In the genomic region with DNA sequence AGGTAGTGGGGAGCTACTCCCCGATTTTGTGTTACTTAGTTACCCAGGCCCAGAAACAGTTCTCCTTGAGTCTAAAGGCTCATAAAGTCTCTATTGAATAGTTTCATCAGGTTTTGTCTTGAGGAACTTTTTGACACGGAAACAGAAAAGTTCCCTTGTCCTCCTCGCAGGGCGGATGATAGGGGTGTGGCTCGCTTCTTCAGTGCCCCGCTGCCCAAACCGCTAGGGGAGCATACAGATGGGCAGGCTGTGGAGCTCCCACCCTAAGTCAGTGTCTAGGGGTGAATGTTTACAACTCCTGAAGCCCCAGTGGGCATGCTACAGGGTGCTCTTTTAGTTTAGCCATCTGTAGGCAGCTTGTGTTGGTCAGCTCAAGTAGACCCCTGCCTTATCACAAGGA, we compare ENCODE assay signal across 24 cellular contexts. TPM values are rescaled to one million over a fixed set of nuclear protein-coding genes. Genes with fewer than 3 reads are reported as not detected.
DNase-seq lines count a peak whose midpoint lies in the region; ATAC-seq and TF ChIP-seq lines count a peak whose summit lies in the region.
"Had no signal": no experiment of that assay in that cellular context is flagged by ENCODE, and none has a peak within 500 bp of the region (broad histone marks: within the 10 kb centered on the region; RNA-seq: fewer than 3 reads in every experiment).

No MANE protein-coding gene starts in this region.

- TF ChIP-seq POLR2A in upper lobe of left lung (IDR thresholded peaks at IDR 0.05), result no peak

- peak overlapping the region; percentile 27 for H3K4me3 ChIP-seq in lower lobe of right lung
- no peak overlapping the region for H3K4me3 ChIP-seq in upper lobe of left lung
- H3K4me3 ChIP-seq: GM12878, GM23338, HAP-1, SK-N-MC had no signal

- 75 to 84% methylated on average over 7 of the region's 7 CpGs for WGBS in upper lobe of left lung, 2 donors

- H3K4me3 Mint-ChIP-seq in stimulated activated naive B cell treated with anti-CD40 and anti-IgM and Interleukin-4, amounts not matched to agents 10 μg/mL and 1 μg/mL and 100 μg/mL, for 72 hours, result no peak overlapping the region
- no peak overlapping the region for H3K4me3 Mint-ChIP-seq in nephron progenitor cell
- no peak overlapping the region for H3K4me3 Mint-ChIP-seq in osteocyte (ENCODE audit: unreplicated experiment)
- H3K4me3 Mint-ChIP-seq: B cell; CD4-positive, alpha-beta T cell; GM23338 had no signal

- H3K4me1 Mint-ChIP-seq in stimulated activated naive B cell treated with anti-CD40 and anti-IgM and Interleukin-4, amounts not matched to agents 10 μg/mL and 1 μg/mL and 100 μg/mL, for 72 hours, result no peaks in the 10 kb centered on the region
- H3K4me1 Mint-ChIP-seq in nephron progenitor cell (no peaks in the 10 kb centered on the region), osteocyte (ENCODE audit: unreplicated experiment) (no peaks in the 10 kb centered on the region)
- H3K4me1 Mint-ChIP-seq: B cell had no signal

- peak in 1 of 2 donors; percentile 60 for ATAC-seq in lower lobe of right lung
- ATAC-seq in upper lobe of left lung (ENCODE audit: low FRiP score in 2 of 2), result peak; percentile 34 to 58
- ATAC-seq in stimulated activated naive B cell treated with anti-CD40 and anti-IgM and Interleukin-4, amounts not matched to agents 10 μg/mL and 1 μg/mL and 100 μg/mL, for 72 hours (replicated peaks), result no peak
- ATAC-seq: PC-3 had no signal

- POLR2A ChIA-PET in RWPE1 (lab: Yijun Ruan, JAX; ENCODE audit: low non-redundant PET), result no interaction called here

- no peaks in the 10 kb centered on the region for H3K27me3 Mint-ChIP-seq in stimulated activated naive B cell treated with anti-CD40 and anti-IgM and Interleukin-4, amounts not matched to agents 10 μg/mL and 1 μg/mL and 100 μg/mL, for 72 hours
- H3K27me3 Mint-ChIP-seq in nephron progenitor cell (ENCODE audit: low read depth, poor library complexity) (peaks cover 4% of the 10 kb centered on the region), osteocyte (ENCODE audit: unreplicated experiment) (peaks cover 15% of the 10 kb centered on the region)
- H3K27me3 Mint-ChIP-seq: B cell; CD4-positive, alpha-beta T cell had no signal

- no peak overlapping the region for H3K27ac Mint-ChIP-seq in stimulated activated naive B cell treated with anti-CD40 and anti-IgM and Interleukin-4, amounts not matched to agents 10 μg/mL and 1 μg/mL and 100 μg/mL, for 72 hours
- H3K27ac Mint-ChIP-seq in nephron progenitor cell, result no peak overlapping the region
- H3K27ac Mint-ChIP-seq in osteocyte (ENCODE audit: unreplicated experiment), result no peak overlapping the region
- H3K27ac Mint-ChIP-seq: B cell; CD4-positive, alpha-beta T cell; GM23338 had no signal

- TF ChIP-seq CTCF in RWPE1 (conservative IDR thresholded peaks at IDR 0.05; ENCODE audit: low read depth), result no peak
- no peak for TF ChIP-seq CTCF in lower lobe of right lung (IDR thresholded peaks at IDR 0.05)
- TF ChIP-seq CTCF in upper lobe of left lung (IDR thresholded peaks at IDR 0.05), result no peak
- TF ChIP-seq CTCF in nephron progenitor cell (IDR thresholded peaks at IDR 0.05), result no peak
- TF ChIP-seq CTCF in osteocyte (IDR thresholded peaks at IDR 0.05), result no peak

- peaks cover 0 to 6% of the 10 kb centered on the region in 2 donors for H3K9me3 Mint-ChIP-seq in stimulated activated naive B cell treated with anti-CD40 and anti-IgM and Interleukin-4, amounts not matched to agents 10 μg/mL and 1 μg/mL and 100 μg/mL, for 72 hours
- H3K9me3 Mint-ChIP-seq in nephron progenitor cell (peaks cover 7% of the 10 kb centered on the region), osteocyte (ENCODE audit: unreplicated experiment) (peaks cover 6% of the 10 kb centered on the region)
- H3K9me3 Mint-ChIP-seq: CD4-positive, alpha-beta T cell had no signal

- intact Hi-C loops in lower lobe of right lung (cut with DNase I), result no loop called here

- H3K36me3 ChIP-seq in lower lobe of right lung, result no peaks in the 10 kb centered on the region
- no peaks in the 10 kb centered on the region for H3K36me3 ChIP-seq in upper lobe of left lung
- H3K36me3 ChIP-seq: HAP-1 had no signal

- H3K27me3 ChIP-seq in lower lobe of right lung (ENCODE audit: low read depth) (no peaks in the 10 kb centered on the region), upper lobe of left lung (no peaks in the 10 kb centered on the region)

- peak overlapping the region; percentile 36; the same call in 1 of the 2 replicates for H3K27ac ChIP-seq in RWPE1
- H3K27ac ChIP-seq in lower lobe of right lung, result peak overlapping the region; percentile 71
- peak overlapping the region in 3 of 4 donors; percentile 48 to 61 (median 59) for H3K27ac ChIP-seq in upper lobe of left lung
- H3K27ac ChIP-seq: SK-N-MC had no signal

- H3K4me1 ChIP-seq in lower lobe of right lung, result peaks cover 14% of the 10 kb centered on the region
- peaks cover 0 to 6% (median 0%) of the 10 kb centered on the region in 4 donors for H3K4me1 ChIP-seq in upper lobe of left lung
- H3K4me1 ChIP-seq: HAP-1 had no signal

- no peak for TF ChIP-seq EP300 in upper lobe of left lung (IDR thresholded peaks at IDR 0.05)

- H3K36me3 Mint-ChIP-seq in stimulated activated naive B cell treated with anti-CD40 and anti-IgM and Interleukin-4, amounts not matched to agents 10 μg/mL and 1 μg/mL and 100 μg/mL, for 72 hours, result no peaks in the 10 kb centered on the region
- H3K36me3 Mint-ChIP-seq in nephron progenitor cell (ENCODE audit: low read depth) (no peaks in the 10 kb centered on the region), osteocyte (ENCODE audit: unreplicated experiment) (no peaks in the 10 kb centered on the region)

- peak; percentile 51 for DNase-seq in CD1c-positive myeloid dendritic cell (ENCODE audit: extremely low spot score)
- no peak for DNase-seq in RWPE1 (ENCODE audit: low spot score)
- DNase-seq in lower lobe of right lung, result no peak
- no peak for DNase-seq in upper lobe of left lung
- DNase-seq in stimulated activated naive B cell treated with anti-CD40 and anti-IgM and Interleukin-4, amounts not matched to agents 10 μg/mL and 1 μg/mL and 100 μg/mL, for 72 hours, result no peak
- DNase-seq in nephron progenitor cell, result no peak
- DNase-seq in osteocyte (ENCODE audit: extremely low spot score, unreplicated experiment), result no peak
- DNase-seq: CD4-positive, alpha-beta T cell; DND-41; NCI-H1694; NCI-H2081; NCI-H2171 treated with DMSO at 0.1 percent for 48 hours; NCI-H446 treated with DMSO at 0.1 percent for 48 hours; NCI-H526 treated with DMSO at 0.1 percent for 48 hours; PC-3; SHP77 treated with DMSO at 0.1 percent for 48 hours; SW 1271 had no signal

- H3K9me3 ChIP-seq in lower lobe of right lung (no peaks in the 10 kb centered on the region), upper lobe of left lung (no peaks in the 10 kb centered on the region)
- H3K9me3 ChIP-seq: HAP-1 had no signal

- CTCF ChIA-PET in RWPE1 (lab: Yijun Ruan, JAX), result no interaction called here

RNA-seq across cellular contexts. Expression of gene SGCG, which starts 33.5 kb away (rescaled TPM):
- 3.2 TPM for total RNA-seq in lower lobe of right lung
- 1 to 10 TPM in 4 of 6 donors, not detected in 2; 1.7 to 4.6 (median 3.0) TPM for total RNA-seq in upper lobe of left lung
- 0.29 and 0.70 TPM in 2 replicates for total RNA-seq in osteocyte
- total RNA-seq: B cell; CD4-positive, alpha-beta T cell; GM12878; GM23338; HT1080; PC-3; RPMI7951 had no signal

Comparison
In these comparisons a context has a peak if more than half of its experiments do, and no peak if none do; other contexts are left out.
1. ATAC-seq: peak in upper lobe of left lung (2 of 2); none in stimulated activated naive B cell treated with anti-CD40 and anti-IgM and Interleukin-4, amounts not matched to agents 10 μg/mL and 1 μg/mL and 100 μg/mL, for 72 hours (0 of 2).
2. Peak in every context shown above with its lines, with median percentiles within 50 percentile points of each other: H3K27ac ChIP-seq.